ENCODE assay signal across 22 cellular contexts in genomic region chr10:120365872-120366271, GRCh38.
A peak's percentile ranks its signal among the peaks of the same experiment; 100 is the strongest.
DNase-seq lines count a peak whose midpoint lies in the region; ATAC-seq and TF ChIP-seq lines count a peak whose summit lies in the region.
"Had no signal": no experiment of that assay in that cellular context is flagged by ENCODE, and none has a peak within 500 bp of the region (broad histone marks: within the 10 kb centered on the region; RNA-seq: fewer than 3 reads in every experiment).

No MANE protein-coding gene starts in this region.

- intact Hi-C loops in stomach (cut with DNase I; ENCODE audit: low total_unique reads): no loop called here

- peaks cover 9% of the 10 kb centered on the region for H3K27me3 ChIP-seq in adipocyte (replicated peaks; ENCODE audit: control insufficient read depth, insufficient read depth, low read length)
- H3K27me3 ChIP-seq in stomach: peaks cover 0 to 32% (median 0%) of the 10 kb centered on the region in 3 donors
- H3K27me3 ChIP-seq: ascending aorta had no signal

- no peaks in the 10 kb centered on the region for H3K9me3 Mint-ChIP-seq in glutamatergic neuron (ENCODE audit: unreplicated experiment)

- peaks cover 2% of the 10 kb centered on the region for H3K27me3 Mint-ChIP-seq in glutamatergic neuron (ENCODE audit: unreplicated experiment)

- H3K27ac ChIP-seq in stomach: no peak overlapping the region
- H3K27ac ChIP-seq: A549, ascending aorta, esophagus squamous epithelium had no signal

- no peak for TF ChIP-seq POLR2A in stomach (IDR thresholded peaks at IDR 0.05)

- H3K4me3 ChIP-seq in AG09309 (ENCODE audit: control insufficient read depth, low read depth, low read length) (no peak overlapping the region), adipocyte (ENCODE audit: low read length) (no peak overlapping the region), fibroblast of villous mesenchyme (ENCODE audit: low read depth, low read length) (no peak overlapping the region), stomach (no peak overlapping the region)
- H3K4me3 ChIP-seq: A549, ascending aorta, esophagus squamous epithelium, K562, mucosa of descending colon had no signal

- no peak for TF ChIP-seq CTCF in AG09309 (IDR thresholded peaks at IDR 0.05; ENCODE audit: control insufficient read depth, insufficient read depth, low read depth, low read length, missing control alignments)
- TF ChIP-seq CTCF in fibroblast of villous mesenchyme (IDR thresholded peaks at IDR 0.05; ENCODE audit: insufficient read depth, low read depth, low read length): no peak
- no peak for TF ChIP-seq CTCF in glutamatergic neuron (IDR thresholded peaks at IDR 0.05; ENCODE audit: partially characterized antibody, unreplicated experiment)
- TF ChIP-seq CTCF in stomach (IDR thresholded peaks at IDR 0.05): no peak

- H3K36me3 ChIP-seq in adipocyte (ENCODE audit: control insufficient read depth, insufficient read depth, low read length, severe bottlenecking) (no peaks in the 10 kb centered on the region), stomach (no peaks in the 10 kb centered on the region)
- H3K36me3 ChIP-seq: ascending aorta, esophagus squamous epithelium had no signal

- H3K4me1 Mint-ChIP-seq in glutamatergic neuron (ENCODE audit: low read depth, unreplicated experiment): no peaks in the 10 kb centered on the region
- H3K4me1 Mint-ChIP-seq: activated naive CD4-positive, alpha-beta T cell treated with anti-CD3 and anti-CD28 coated beads, Interleukin-2, amount 50 U/mL, for 24 hours; T-cell had no signal

- DNase-seq in AG09309 (ENCODE audit: low read depth): peak; percentile 8
- DNase-seq in LHCN-M2 (ENCODE audit: low read depth): peak; percentile 8
- peak; percentile 18 for DNase-seq in adipocyte (ENCODE audit: low read depth)
- DNase-seq in fibroblast of villous mesenchyme (ENCODE audit: low read depth): peak; percentile 4
- no peak for DNase-seq in iPS-NIHi11 (ENCODE audit: low spot score)
- no peak for DNase-seq in glutamatergic neuron
- no peak for DNase-seq in stomach
- DNase-seq: C1 segment of cervical spinal cord; effector CD8-positive, alpha-beta T cell; esophagus squamous epithelium; HCEC 1CT; mucosa of descending colon; NCI-H1694; NCI-H69; substantia nigra; T-cell had no signal

- H3K27ac Mint-ChIP-seq in glutamatergic neuron (ENCODE audit: unreplicated experiment): no peak overlapping the region
- H3K27ac Mint-ChIP-seq: activated naive CD4-positive, alpha-beta T cell treated with anti-CD3 and anti-CD28 coated beads, Interleukin-2, amount 50 U/mL, for 24 hours; T-cell had no signal

- H3K9me3 ChIP-seq in adipocyte (ENCODE audit: control insufficient read depth, low read length): no peaks in the 10 kb centered on the region
- no peaks in the 10 kb centered on the region for H3K9me3 ChIP-seq in stomach
- H3K9me3 ChIP-seq: A549, ascending aorta, esophagus squamous epithelium, mucosa of descending colon had no signal

- no peaks in the 10 kb centered on the region for H3K4me1 ChIP-seq in adipocyte (ENCODE audit: control insufficient read depth, insufficient read depth, low read length)
- no peaks in the 10 kb centered on the region for H3K4me1 ChIP-seq in stomach
- H3K4me1 ChIP-seq: A549, ascending aorta, esophagus squamous epithelium had no signal

- ATAC-seq in HG02973 (IDR thresholded peaks at IDR 0.05; ENCODE audit: unreplicated experiment): no peak
- ATAC-seq: A549, K562, mucosa of descending colon, Right ventricle myocardium inferior, T-cell had no signal

- H3K9ac ChIP-seq in adipocyte (ENCODE audit: low read length): no peak overlapping the region

- no peaks in the 10 kb centered on the region for H3K36me3 Mint-ChIP-seq in glutamatergic neuron (ENCODE audit: unreplicated experiment)
- H3K36me3 Mint-ChIP-seq: activated naive CD4-positive, alpha-beta T cell treated with anti-CD3 and anti-CD28 coated beads, Interleukin-2, amount 50 U/mL, for 24 hours; T-cell had no signal

- no peak for TF ChIP-seq EP300 in stomach (IDR thresholded peaks at IDR 0.05)

- 80 to 90% (median 85%) methylated on average over 5 of the region's 5 CpGs for WGBS in stomach, 5 donors

- H3K4me3 Mint-ChIP-seq in glutamatergic neuron (ENCODE audit: unreplicated experiment): no peak overlapping the region
- H3K4me3 Mint-ChIP-seq: activated naive CD4-positive, alpha-beta T cell treated with anti-CD3 and anti-CD28 coated beads, Interleukin-2, amount 50 U/mL, for 24 hours; T-cell had no signal

Comparison
In these comparisons a context has a peak if more than half of its experiments do, and no peak if none do; other contexts are left out.
1. DNase-seq: peak in AG09309 (single experiment), LHCN-M2 (single experiment), adipocyte (single experiment) and fibroblast of villous mesenchyme (single experiment); none in iPS-NIHi11 (single experiment), glutamatergic neuron (single experiment) and stomach (single experiment).